18 cellular contexts compared by ENCODE assay signal in the genomic region with DNA sequence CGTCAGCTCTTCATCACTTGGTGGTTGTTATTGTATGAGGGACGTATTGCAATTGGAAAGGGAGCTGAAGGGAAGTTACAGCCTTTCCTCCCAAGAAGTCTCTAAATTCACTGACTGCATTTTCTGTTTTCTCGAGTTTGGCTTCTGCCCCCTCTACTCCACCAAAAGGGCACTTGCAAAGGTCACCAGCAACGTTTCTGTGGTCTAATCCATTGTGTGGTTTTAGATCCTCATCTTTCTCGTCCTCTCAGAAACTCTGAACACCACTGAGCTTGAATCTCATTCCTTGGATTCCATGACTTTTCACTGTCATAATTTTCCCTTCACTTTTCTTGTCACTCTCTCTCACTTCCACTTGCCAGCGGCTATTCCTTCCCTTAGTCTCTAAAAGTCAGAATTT.
DNase-seq lines count a peak whose midpoint lies in the region; FAIRE-seq and TF ChIP-seq lines count a peak whose summit lies in the region.
"Had no signal": no experiment of that assay in that cellular context is flagged by ENCODE, and none has a peak within 500 bp of the region (broad histone marks: within the 10 kb centered on the region; RNA-seq: fewer than 3 reads in every experiment).

No MANE protein-coding gene starts in this region.

- no peak overlapping the region for H2BK5ac ChIP-seq in H1 (ENCODE audit: low read depth, low read length)

- no peak overlapping the region for H2AFZ ChIP-seq in H1 (ENCODE audit: low read length)
- H2AFZ ChIP-seq: GM23338 had no signal

- FAIRE-seq in H1 (lab: Jason Lieb, UNC) = no peak
- FAIRE-seq: A204.1, G401.6, GM12891 had no signal

- H3K4me1 Mint-ChIP-seq in neural crest cell = peaks cover 49% of the 10 kb centered on the region
- H3K4me1 Mint-ChIP-seq: CD4-positive, alpha-beta memory T cell; GM23338; H9 had no signal

- H3K18ac ChIP-seq in H1 (ENCODE audit: extremely low read depth, low read length) = no peak overlapping the region

- WGBS in H1 (ENCODE audit: extremely low coverage in 1 of 2, insufficient coverage in 1 of 2, insufficient read length in 1 of 2, insufficient replicate concordance in 2 of 2, low coverage in 1 of 2, low lambda C conversion rate in 2 of 2, missing lambda C conversion rate in 1 of 2), 2 experiments = 77% methylated on average over 6 of the region's 6 CpGs; no CpG with 5 or more reads in 1 of the 2 experiments

- no peak overlapping the region for H2BK20ac ChIP-seq in H1 (ENCODE audit: low read length)

- no peak overlapping the region for H3K4me3 Mint-ChIP-seq in neural crest cell
- H3K4me3 Mint-ChIP-seq: CD4-positive, alpha-beta memory T cell; GM23338; H9 had no signal

- H4K5ac ChIP-seq in H1 (ENCODE audit: insufficient read length, low read depth, low read length) = no peak overlapping the region

- H3K27me3 Mint-ChIP-seq in neural crest cell (ENCODE audit: low read depth) = no peaks in the 10 kb centered on the region
- H3K27me3 Mint-ChIP-seq: CD4-positive, alpha-beta memory T cell had no signal

- TF ChIP-seq POLR2A in H1 (IDR thresholded peaks at IDR 0.05; ENCODE audit: control extremely low read depth in 1 of 2, low read depth in 2 of 2, low read length in 2 of 2) = no peak

- no peak overlapping the region for H4K8ac ChIP-seq in H1 (ENCODE audit: extremely low read depth, insufficient read depth, low read length)

- no peak overlapping the region for H3K4me2 ChIP-seq in H1 (ENCODE audit: insufficient read depth in 1 of 2, low read depth in 2 of 2, low read length in 2 of 2)
- H3K4me2 ChIP-seq: GM23338 had no signal

- no peak overlapping the region for H3K56ac ChIP-seq in H1 (replicated peaks; ENCODE audit: insufficient read length, low read depth, low read length)

- no peaks in the 10 kb centered on the region for H3K27me3 ChIP-seq in H1 (replicated peaks in 1 of 4; ENCODE audit: control insufficient read depth in 3 of 4, extremely low read depth in 1 of 4, insufficient read depth in 3 of 4, low read length in 3 of 4)
- H3K27me3 ChIP-seq in left ventricle myocardium inferior (ENCODE audit: low read depth) = no peaks in the 10 kb centered on the region
- H3K27me3 ChIP-seq: BE2C had no signal

- H3K9me3 ChIP-seq in H1 (ENCODE audit: insufficient read depth in 2 of 2, low read depth in 1 of 2, low read length in 1 of 2) = no peaks in the 10 kb centered on the region
- no peaks in the 10 kb centered on the region for H3K9me3 ChIP-seq in left ventricle myocardium inferior (replicated peaks)
- H3K9me3 ChIP-seq: BE2C had no signal

- no peaks in the 10 kb centered on the region for H4K20me1 ChIP-seq in H1 (replicated peaks in 1 of 2; ENCODE audit: control insufficient read depth in 1 of 2, insufficient read depth in 2 of 2, low read length in 2 of 2)

- no peak overlapping the region for H4K91ac ChIP-seq in H1 (replicated peaks; ENCODE audit: insufficient read length, low read length)

- no peak for TF ChIP-seq CTCF in H1 (IDR thresholded peaks at IDR 0.05; ENCODE audit: control extremely low read depth in 1 of 3, insufficient read depth in 1 of 3, low read depth in 1 of 3, low read length in 3 of 3)
- no peak for TF ChIP-seq CTCF in neural crest cell (conservative IDR thresholded peaks at IDR 0.05)
- no peak for TF ChIP-seq CTCF in left ventricle myocardium inferior (IDR thresholded peaks at IDR 0.05; ENCODE audit: borderline replicate concordance)

- peak overlapping the region; percentile 12; the same call in 1 of the 2 replicates for H2BK12ac ChIP-seq in H1 (ENCODE audit: low read depth, low read length)

- H3K79me2 ChIP-seq in H1 (ENCODE audit: control insufficient read depth in 1 of 2, insufficient read depth in 2 of 2, low read length in 2 of 2) = no peaks in the 10 kb centered on the region

- peak overlapping the region; percentile 32 for H3K27ac Mint-ChIP-seq in neural crest cell (ENCODE audit: unreplicated experiment)
- H3K27ac Mint-ChIP-seq: GM23338 had no signal

- peaks cover 4% of the 10 kb centered on the region for H3K9me3 Mint-ChIP-seq in neural crest cell
- H3K9me3 Mint-ChIP-seq: GM23338, H9 had no signal

- CTCF ChIA-PET in H1 (lab: Charles Lee; ENCODE audit: partially characterized antibody) = no interaction called here

- POLR2A ChIA-PET in H1 (lab: Charles Lee; ENCODE audit: partially characterized antibody) = no interaction called here

- H2BK15ac ChIP-seq in H1 (ENCODE audit: low read length) = no peak overlapping the region

- intact Hi-C loops in left ventricle myocardium inferior (cut with micrococcal nuclease) = no loop called here

- H3K36me3 ChIP-seq in H1 (ENCODE audit: control insufficient read depth in 2 of 4, insufficient read depth in 4 of 4, low read length in 3 of 4) = no peaks in the 10 kb centered on the region
- H3K36me3 ChIP-seq in left ventricle myocardium inferior = no peaks in the 10 kb centered on the region
- H3K36me3 ChIP-seq: BE2C had no signal

- H3K4me3 ChIP-seq in H1 (ENCODE audit: extremely low read depth in 1 of 4, insufficient read depth in 2 of 4, low read depth in 3 of 4, low read length in 4 of 4) = no peak overlapping the region
- H3K4me3 ChIP-seq in left ventricle myocardium inferior = no peak overlapping the region
- H3K4me3 ChIP-seq: GM23338 had no signal

- H3K36me3 Mint-ChIP-seq in neural crest cell (ENCODE audit: low read depth) = peaks cover 9% of the 10 kb centered on the region
- H3K36me3 Mint-ChIP-seq: CD4-positive, alpha-beta memory T cell had no signal

- H3K4ac ChIP-seq in H1 (replicated peaks; ENCODE audit: insufficient read length, low read depth, low read length) = no peak overlapping the region

- H3K4me1 ChIP-seq in H1 (replicated peaks in 1 of 4; ENCODE audit: control insufficient read depth in 3 of 4, insufficient read depth in 4 of 4, low read length in 3 of 4) = no peaks in the 10 kb centered on the region
- H3K4me1 ChIP-seq in left ventricle myocardium inferior = no peaks in the 10 kb centered on the region
- H3K4me1 ChIP-seq: BE2C had no signal

- no peak for TF ChIP-seq EP300 in H1 (IDR thresholded peaks at IDR 0.05; ENCODE audit: borderline replicate concordance in 1 of 2, low read depth in 2 of 2, low read length in 2 of 2)

- DNase-seq in EH (ENCODE audit: low read depth) (peak; percentile 53), RPMI7951 (ENCODE audit: low read depth) (peak; percentile 29), H1 (ENCODE audit: low read depth in 1 of 2, low spot score in 2 of 2) (no peak), neural crest cell (ENCODE audit: low read depth, low spot score) (no peak), SW 1271 (lab: John Stamatoyannopoulos, UW) (no peak), T1000 (lab: John Stamatoyannopoulos, UW) (no peak), NCI-H2227 (lab: John Stamatoyannopoulos, UW; ENCODE audit: unreplicated experiment) (no peak), left ventricle myocardium inferior (no peak)
- DNase-seq: BE2C; CD4-positive, alpha-beta memory T cell; DMS79; EL; H9 had no signal

- H3K9ac ChIP-seq in H1 (replicated peaks in 1 of 4; ENCODE audit: extremely low read depth in 1 of 4, low read depth in 3 of 4, low read length in 3 of 4) = no peak overlapping the region

- H2AK5ac ChIP-seq in H1 (ENCODE audit: low read depth, low read length) = no peak overlapping the region

- no peak overlapping the region for H3K23ac ChIP-seq in H1 (ENCODE audit: insufficient read length)

- TF ChIP-seq RAD21 in H1 (IDR thresholded peaks at IDR 0.05 in 1 of 2, conservative IDR thresholded peaks at IDR 0.05 in 1 of 2; ENCODE audit: low read depth in 2 of 2, low read length in 2 of 2) = no peak

- no peak overlapping the region for H3K14ac ChIP-seq in H1 (ENCODE audit: insufficient read length)

- no peak overlapping the region for H3K27ac ChIP-seq in H1 (ENCODE audit: low read depth, low read length)
- H3K27ac ChIP-seq in left ventricle myocardium inferior (replicated peaks) = no peak overlapping the region
- H3K27ac ChIP-seq: C4-2B had no signal

- H3K23me2 ChIP-seq in H1 (ENCODE audit: low read depth, low read length) = no peaks in the 10 kb centered on the region

- H2BK120ac ChIP-seq in H1 (replicated peaks; ENCODE audit: low read depth, low read length) = no peak overlapping the region

- no peaks in the 10 kb centered on the region for H3K79me1 ChIP-seq in H1 (ENCODE audit: low read depth, low read length)

TF ChIP-seq in H1, 55 proteins besides CTCF, POLR2A, EP300 and RAD21:
- TF ChIP-seq, protein P1, sequence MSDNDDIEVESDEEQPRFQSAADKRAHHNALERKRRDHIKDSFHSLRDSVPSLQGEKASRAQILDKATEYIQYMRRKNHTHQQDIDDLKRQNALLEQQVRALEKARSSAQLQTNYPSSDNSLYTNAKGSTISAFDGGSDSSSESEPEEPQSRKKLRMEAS (IDR thresholded peaks at IDR 0.05) = no peak
- TF ChIP-seq CEBPB (IDR thresholded peaks at IDR 0.05; ENCODE audit: low read depth, low read length) (no peak), BRCA1 (IDR thresholded peaks at IDR 0.05; ENCODE audit: low read depth, low read length) (no peak), KDM1A (IDR thresholded peaks at IDR 0.05; ENCODE audit: borderline replicate concordance, low read length) (no peak)

Comparison
In these comparisons a context has a peak if more than half of its experiments do, and no peak if none do; other contexts are left out.
1. DNase-seq: peak in EH (single experiment) and RPMI7951 (single experiment); none in H1 (0 of 2), neural crest cell (single experiment), SW 1271 (0 of 2), T1000 (single experiment), NCI-H2227 (single experiment) and left ventricle myocardium inferior (single experiment).